ENCODE assay signal across 8 cellular contexts in genomic region chr12:110124184-110124995, GRCh38. TPM values are rescaled to one million over a fixed set of nuclear protein-coding genes. Genes with fewer than 3 reads are reported as not detected.
DNase-seq lines count a peak whose midpoint lies in the region; ATAC-seq, FAIRE-seq and TF ChIP-seq lines count a peak whose summit lies in the region.

IFT81 (plus strand) TSS chr12:110124357; CDS start chr12:110127381, 3,024 bp downstream.

- FAIRE-seq in GM12891 (lab: Jason Lieb, UNC) (peak; percentile 93), urothelium cell line (lab: Jason Lieb, UNC) (no peak)

- H3K4me3 ChIP-seq in ascending aorta (peak within 1 kb of the TSS; percentile 92 to 93), right cardiac atrium (ENCODE audit: low read length) (peak within 1 kb of the TSS; percentile 78)

- H3K9me3 ChIP-seq in ascending aorta (no peaks in the 10 kb centered on the region), right cardiac atrium (ENCODE audit: control insufficient read depth, low read length) (no peaks in the 10 kb centered on the region)

- WGBS in right cardiac atrium, result 1% methylated on average over 78 of the region's 78 CpGs

- H3K36me3 ChIP-seq in ascending aorta, result peaks cover 0 to 6% of the 10 kb centered on the region in 2 donors

- ATAC-seq in HG02938 (IDR thresholded peaks at IDR 0.05; ENCODE audit: unreplicated experiment), result peak; percentile 85
- peak; percentile 98 for ATAC-seq in right cardiac atrium

- H3K36me3 Mint-ChIP-seq in T-helper 2 cell treated with Interferon-gamma antibody and Interleukin-4, amounts not matched to agents 5 μg/mL and 100 μg/mL, for 36 hours (ENCODE audit: low read depth), result no peaks in the 10 kb centered on the region

- DNase-seq in GM12891 (ENCODE audit: insufficient read length, low spot score) (peak; percentile 93), NCI-H187 treated with DMSO at 0.1 percent for 48 hours (lab: John Stamatoyannopoulos, UW) (peak; percentile 26), ascending aorta (ENCODE audit: low spot score in 2 of 2) (peak; percentile 71 to 97), right cardiac atrium (peak; percentile 95 to 98 (median 98)), putamen (ENCODE audit: low spot score) (peak; percentile 94), urothelium cell line (ENCODE audit: low spot score) (peak; percentile 95)
- DNase-seq in T-helper 2 cell treated with Interferon-gamma antibody and Interleukin-4, amounts not matched to agents 5 μg/mL and 100 μg/mL, for 36 hours (ENCODE audit: low spot score), result peak; percentile 90

- H3K27ac Mint-ChIP-seq in T-helper 2 cell treated with Interferon-gamma antibody and Interleukin-4, amounts not matched to agents 5 μg/mL and 100 μg/mL, for 36 hours, result peak within 1 kb of the TSS; percentile 81

- H3K9me3 Mint-ChIP-seq in T-helper 2 cell treated with Interferon-gamma antibody and Interleukin-4, amounts not matched to agents 5 μg/mL and 100 μg/mL, for 36 hours, result no peaks in the 10 kb centered on the region

- H3K4me1 ChIP-seq in ascending aorta (peaks cover 0 to 7% of the 10 kb centered on the region in 2 donors), right cardiac atrium (ENCODE audit: control insufficient read depth, insufficient read depth, low read length) (peaks cover 2% of the 10 kb centered on the region)

- peaks cover 26% of the 10 kb centered on the region for H3K27me3 Mint-ChIP-seq in T-helper 2 cell treated with Interferon-gamma antibody and Interleukin-4, amounts not matched to agents 5 μg/mL and 100 μg/mL, for 36 hours (ENCODE audit: low read depth)

- H3K27ac ChIP-seq in ascending aorta (peak within 1 kb of the TSS; percentile 93), right cardiac atrium (ENCODE audit: low read length) (peak within 1 kb of the TSS; percentile 85)

- TF ChIP-seq CTCF in ascending aorta (IDR thresholded peaks at IDR 0.05), result peak in 1 of 3 experiments; percentile 16

- intact Hi-C loops in ascending aorta (cut with DNase I) (loop anchor here (1.0 to 5.0 kb wide), 4 partner anchors 15 to 158 kb away; partner anchors contain the start of gene ATP2A2), right cardiac atrium (cut with DNase I) (loop anchor here in 1 of 4 donors (10.0 kb wide), 1 partner anchor 60 kb away; no protein-coding TSS in a partner anchor)

- H3K27me3 ChIP-seq in ascending aorta (no peaks in the 10 kb centered on the region), right cardiac atrium (ENCODE audit: control insufficient read depth, insufficient read depth) (no peaks in the 10 kb centered on the region)

- H3K4me3 Mint-ChIP-seq in T-helper 2 cell treated with Interferon-gamma antibody and Interleukin-4, amounts not matched to agents 5 μg/mL and 100 μg/mL, for 36 hours, result peak within 1 kb of the TSS; percentile 91

- peak; percentile 44; the same call in 1 of the 2 replicates for TF ChIP-seq POLR2A in GM12891 (IDR thresholded peaks at IDR 0.05; ENCODE audit: low read depth, low read length)

- H3K4me1 Mint-ChIP-seq in T-helper 2 cell treated with Interferon-gamma antibody and Interleukin-4, amounts not matched to agents 5 μg/mL and 100 μg/mL, for 36 hours (ENCODE audit: low read depth), result peaks cover 6% of the 10 kb centered on the region

TF ChIP-seq in GM12891, 5 proteins besides CTCF, POLR2A, EP300 and RAD21:
- TF ChIP-seq POLR2AphosphoS5 (IDR thresholded peaks at IDR 0.05; ENCODE audit: low read depth, low read length), result peak; percentile 53; the same call in 1 of the 2 replicates
- no peak for TF ChIP-seq TAF1 (IDR thresholded peaks at IDR 0.05; ENCODE audit: low read depth, low read length)
TF ChIP-seq in GM12891: peak in this region for 1.

RNA-seq across cellular contexts. Expression of gene IFT81, which starts in this region (rescaled TPM):
- 5.7 TPM for polyA plus RNA-seq in GM12891 (2012; ENCODE audit: low read depth, missing spikeins)
- total RNA-seq in ascending aorta, result 12.0 TPM
- 10 to 100 TPM in 3 of 4 donors, 1 to 10 TPM in 1; 9.6 to 14.9 (median 11.6) TPM for total RNA-seq in right cardiac atrium
- 7.6 TPM for polyA plus RNA-seq in right cardiac atrium

Comparison
In these comparisons a context has a peak if more than half of its experiments do, and no peak if none do; other contexts are left out.
1. Peak in every context shown above with its lines: DNase-seq, ATAC-seq, H3K4me3 ChIP-seq and H3K27ac ChIP-seq.
2. DNase-seq: peak in every context shown above with its lines; median percentile 98 in right cardiac atrium; 95 in urothelium cell line; 94 in putamen; 93 in GM12891; 90 in T-helper 2 cell treated with Interferon-gamma antibody and Interleukin-4, amounts not matched to agents 5 μg/mL and 100 μg/mL, for 36 hours; 84 in ascending aorta; 26 in NCI-H187 treated with DMSO at 0.1 percent for 48 hours.